ENCODE assay signal across 10 cellular contexts in the genomic region with DNA sequence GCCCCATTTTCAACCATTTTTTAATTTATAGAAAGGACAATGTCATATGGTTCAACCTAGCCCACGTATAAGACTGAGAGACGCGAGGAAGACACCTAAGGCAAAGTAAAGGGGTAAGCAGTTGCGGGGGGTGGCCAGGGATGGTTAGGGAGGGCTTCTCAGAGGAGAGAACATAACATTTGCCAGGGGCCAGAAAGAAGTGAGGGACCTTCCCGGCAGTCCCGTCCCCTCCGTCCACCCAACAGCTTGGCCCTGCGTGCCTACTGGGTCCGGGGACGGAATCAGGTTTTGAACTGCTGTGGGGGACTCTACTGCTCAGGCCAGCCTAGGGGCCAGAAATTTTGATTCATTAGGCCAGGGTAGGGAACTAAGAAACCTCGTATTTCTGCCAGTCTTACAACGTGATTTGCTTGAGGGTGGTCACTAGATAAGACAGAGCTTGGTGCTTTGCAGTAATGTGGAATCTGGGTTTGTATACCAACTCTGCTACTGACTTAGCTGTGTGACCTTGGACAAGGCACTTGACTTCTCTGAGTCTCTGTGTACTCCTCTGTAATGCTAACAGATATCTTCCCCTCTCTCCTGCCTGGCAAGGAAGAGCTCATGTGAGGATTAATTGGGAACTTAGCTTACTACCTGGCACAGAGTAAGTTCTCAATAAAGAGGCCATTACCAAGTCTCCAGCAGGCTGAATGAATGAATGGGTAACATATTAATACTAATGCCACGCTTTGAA. TPM values are rescaled to one million over a fixed set of nuclear protein-coding genes. Genes with fewer than 3 reads are reported as not detected.
DNase-seq lines count a peak whose midpoint lies in the region; ATAC-seq and TF ChIP-seq lines count a peak whose summit lies in the region.
"Had no signal": no experiment of that assay in that cellular context is flagged by ENCODE, and none has a peak within 500 bp of the region (broad histone marks: within the 10 kb centered on the region; RNA-seq: fewer than 3 reads in every experiment).

No MANE protein-coding gene starts in this region.

- TF ChIP-seq POLR2A in Peyer's patch (IDR thresholded peaks at IDR 0.05), result no peak

- H3K4me3 Mint-ChIP-seq in CD8-positive, alpha-beta T cell, result peak overlapping the region; percentile 64
- peak overlapping the region; percentile 79 for H3K4me3 Mint-ChIP-seq in glutamatergic neuron (ENCODE audit: unreplicated experiment)

- H3K36me3 ChIP-seq in CD8-positive, alpha-beta T cell (ENCODE audit: insufficient read depth, low read length), result no peaks in the 10 kb centered on the region
- no peaks in the 10 kb centered on the region for H3K36me3 ChIP-seq in Peyer's patch
- no peaks in the 10 kb centered on the region for H3K36me3 ChIP-seq in parathyroid adenoma (ENCODE audit: control insufficient read depth, insufficient read depth, low read length)

- H3K27me3 ChIP-seq in CD8-positive, alpha-beta T cell (ENCODE audit: insufficient read depth, low read length), result peaks cover 12% of the 10 kb centered on the region
- H3K27me3 ChIP-seq in Peyer's patch, result no peaks in the 10 kb centered on the region
- H3K27me3 ChIP-seq in parathyroid adenoma (ENCODE audit: control insufficient read depth, insufficient read depth, low read length), result no peaks in the 10 kb centered on the region

- DNase-seq in CD8-positive, alpha-beta T cell, result no peak
- DNase-seq in Peyer's patch (no peak), glutamatergic neuron (no peak), omental fat pad (ENCODE audit: low spot score) (no peak), dedifferentiated amniotic fluid mesenchymal stem cell (ENCODE audit: extremely low spot score) (no peak), NCI-H1930 (lab: John Stamatoyannopoulos, UW) (no peak)
- DNase-seq: Karpas-422, NCI-H526 treated with DMSO at 0.1 percent for 48 hours had no signal

- peaks cover 48% of the 10 kb centered on the region for H3K27me3 Mint-ChIP-seq in CD8-positive, alpha-beta T cell (ENCODE audit: low read depth)
- peaks cover 15% of the 10 kb centered on the region for H3K27me3 Mint-ChIP-seq in glutamatergic neuron (ENCODE audit: unreplicated experiment)

- peaks cover 13% of the 10 kb centered on the region for H3K4me1 ChIP-seq in CD8-positive, alpha-beta T cell (ENCODE audit: insufficient read depth, low read length)
- H3K4me1 ChIP-seq in Peyer's patch (peaks cover 0 to 22% (median 5%) of the 10 kb centered on the region in 4 donors), parathyroid adenoma (no peaks in the 10 kb centered on the region)

- no peak overlapping the region for H3K27ac ChIP-seq in CD8-positive, alpha-beta T cell (ENCODE audit: low read depth, low read length)
- H3K27ac ChIP-seq in Peyer's patch (peak overlapping the region in 3 of 4 donors; percentile 63 to 91 (median 66)), parathyroid adenoma (no peak overlapping the region)

- H3K4me1 Mint-ChIP-seq in CD8-positive, alpha-beta T cell (ENCODE audit: low read depth), result peaks cover 10% of the 10 kb centered on the region
- H3K4me1 Mint-ChIP-seq in glutamatergic neuron (ENCODE audit: low read depth, unreplicated experiment), result peaks cover 3% of the 10 kb centered on the region

- no peak overlapping the region for H3K4me3 ChIP-seq in CD8-positive, alpha-beta T cell (ENCODE audit: low read depth, low read length)
- H3K4me3 ChIP-seq in Peyer's patch, result peak overlapping the region; percentile 46 to 90 (median 58)
- H3K4me3 ChIP-seq in parathyroid adenoma (ENCODE audit: low read depth, low read length), result no peak overlapping the region

- CTCF ChIA-PET in CD8-positive, alpha-beta T cell (lab: Charles Lee), result interaction anchor here (1.7 kb wide), 1 partner anchor 10 kb away, joined by 8 read pairs; no protein-coding TSS in a partner anchor

- no peak for TF ChIP-seq CTCF in CD8-positive, alpha-beta T cell (IDR thresholded peaks at IDR 0.05)
- TF ChIP-seq CTCF in Peyer's patch (IDR thresholded peaks at IDR 0.05) (no peak), glutamatergic neuron (IDR thresholded peaks at IDR 0.05; ENCODE audit: partially characterized antibody, unreplicated experiment) (no peak), parathyroid adenoma (IDR thresholded peaks at IDR 0.05) (no peak), omental fat pad (IDR thresholded peaks at IDR 0.05) (no peak)

- POLR2A ChIA-PET in CD8-positive, alpha-beta T cell (lab: Charles Lee), result interaction anchor here (1.7 kb wide), 1 partner anchor 9 kb away, joined by 5 read pairs; no protein-coding TSS in a partner anchor

- H2AFZ ChIP-seq in parathyroid adenoma, result peak overlapping the region; percentile 66

- H3K79me2 ChIP-seq in parathyroid adenoma, result no peaks in the 10 kb centered on the region

- H3K9me3 ChIP-seq in CD8-positive, alpha-beta T cell (ENCODE audit: low read length), result no peaks in the 10 kb centered on the region
- no peaks in the 10 kb centered on the region for H3K9me3 ChIP-seq in Peyer's patch
- no peaks in the 10 kb centered on the region for H3K9me3 ChIP-seq in parathyroid adenoma (ENCODE audit: control insufficient read depth, low read length)

- no peak for ATAC-seq in CD8-positive, alpha-beta T cell
- ATAC-seq in omental fat pad (ENCODE audit: low FRiP score) (no peak), GM18861 (IDR thresholded peaks at IDR 0.05; ENCODE audit: unreplicated experiment) (no peak)

- H3K36me3 Mint-ChIP-seq in CD8-positive, alpha-beta T cell, result no peaks in the 10 kb centered on the region
- H3K36me3 Mint-ChIP-seq in glutamatergic neuron (ENCODE audit: unreplicated experiment), result no peaks in the 10 kb centered on the region

- intact Hi-C loops in CD8-positive, alpha-beta T cell (cut with DNase I, micrococcal nuclease), result no loop called here

- H3K9me3 Mint-ChIP-seq in CD8-positive, alpha-beta T cell, result no peaks in the 10 kb centered on the region
- peaks cover 3% of the 10 kb centered on the region for H3K9me3 Mint-ChIP-seq in glutamatergic neuron (ENCODE audit: unreplicated experiment)

- no peak overlapping the region for H3K27ac Mint-ChIP-seq in CD8-positive, alpha-beta T cell
- H3K27ac Mint-ChIP-seq in glutamatergic neuron (ENCODE audit: unreplicated experiment), result no peak overlapping the region

- peak overlapping the region; percentile 75 for H3K4me2 ChIP-seq in parathyroid adenoma (ENCODE audit: low read length)

- no peak overlapping the region for H3K9ac ChIP-seq in parathyroid adenoma

RNA-seq across cellular contexts. Expression of gene SLC6A20, which starts 0.7 kb away (rescaled TPM):
- total RNA-seq in CD8-positive, alpha-beta T cell, result under 1 TPM in 1 of 2 experiments, not detected in 1; 0.11 TPM
- total RNA-seq in Peyer's patch (100 to 1,000 TPM in 1 of 4 donors, 10 to 100 TPM in 2, not detected in 1; 62.9 to 106 (median 88.3) TPM), glutamatergic neuron (ENCODE audit: unreplicated experiment) (not detected), omental fat pad (under 1 TPM in 3 of 4 donors, not detected in 1; 0.09 to 0.72 (median 0.38) TPM)

RNA-seq across cellular contexts. Expression of gene LZTFL1, which starts 44.8 kb away (rescaled TPM):
- 10 to 100 TPM in 1 of 2 experiments, 1 to 10 TPM in 1; 10.0 TPM for total RNA-seq in CD8-positive, alpha-beta T cell
- 10 to 100 TPM in 2 of 4 donors, 1 to 10 TPM in 2; 4.9 to 30.5 (median 9.9) TPM for total RNA-seq in Peyer's patch
- 5.9 TPM for total RNA-seq in glutamatergic neuron (ENCODE audit: unreplicated experiment)
- 10 to 100 TPM; 14.7 to 20.1 (median 16.1) TPM for total RNA-seq in omental fat pad

Comparison
In these comparisons a context has a peak if more than half of its experiments do, and no peak if none do; other contexts are left out.
1. H3K27ac ChIP-seq: peak in Peyer's patch (3 of 4); none in CD8-positive, alpha-beta T cell (single experiment) and parathyroid adenoma (single experiment).
2. H3K4me3 ChIP-seq: peak in Peyer's patch (4 of 4); none in CD8-positive, alpha-beta T cell (single experiment) and parathyroid adenoma (single experiment).